In the genomic region with DNA sequence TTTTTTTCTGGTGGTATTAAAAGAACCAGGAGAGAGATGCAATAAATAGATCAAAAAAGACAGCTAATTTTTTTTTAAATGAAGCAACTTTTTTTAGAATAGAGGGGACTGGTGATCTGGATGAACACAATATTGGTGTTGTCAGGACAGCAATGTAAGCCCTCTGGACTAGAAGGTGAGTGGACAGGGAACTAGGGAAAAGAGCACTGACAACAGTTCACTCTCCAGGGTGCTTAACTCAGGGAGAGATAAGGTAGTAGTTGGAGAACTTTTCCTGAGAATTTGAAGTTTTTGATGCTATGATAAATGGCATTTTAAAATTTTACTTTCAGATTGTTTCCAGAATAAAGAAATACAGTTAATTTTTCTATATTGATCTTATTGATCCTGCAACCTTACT, we compare ENCODE assay signal across 17 cellular contexts.
"Had no signal": no experiment of that assay in that cellular context is flagged by ENCODE, and none has a peak within 500 bp of the region (broad histone marks: within the 10 kb centered on the region; RNA-seq: fewer than 3 reads in every experiment).

No MANE protein-coding gene starts in this region.

- DNase-seq: Karpas-422, KG1, NCI-H1092, NCI-H1105 treated with DMSO at 0.1 percent for 48 hours, NCI-H1417 treated with DMSO at 0.1 percent for 48 hours, NCI-H146, NCI-H1694 treated with DMSO at 0.1 percent for 48 hours, NCI-H1930, NCI-H2081, NCI-H2107, NCI-H2227 treated with DMSO at 0.1 percent for 48 hours, NCI-H524, NCI-H69, NCI-H774, SHP77 had no signal

- ATAC-seq: Panc1 had no signal

- H3K27ac ChIP-seq: RWPE1 had no signal
